In genomic region chr7:156637093-156637492, GRCh38 we compare ENCODE assay signal across 1 cellular context. TPM values are rescaled to one million over a fixed set of nuclear protein-coding genes. Genes with fewer than 3 reads are reported as not detected.
"Had no signal": no experiment of that assay in that cellular context is flagged by ENCODE, and none has a peak within 500 bp of the region (broad histone marks: within the 10 kb centered on the region; RNA-seq: fewer than 3 reads in every experiment).

No MANE protein-coding gene starts in this region.

RNA-seq across cellular contexts. Expression of gene RNF32, which starts 3.5 kb away (rescaled TPM):
- total RNA-seq: endothelial cell of umbilical vein had no signal
